In genomic region chr17:19461139-19461538, GRCh38 we compare ENCODE assay signal across 13 cellular contexts. TPM values are rescaled to one million over a fixed set of nuclear protein-coding genes. Genes with fewer than 3 reads are reported as not detected.
DNase-seq lines count a peak whose midpoint lies in the region; ATAC-seq, FAIRE-seq and TF ChIP-seq lines count a peak whose summit lies in the region.
"Had no signal": no experiment of that assay in that cellular context is flagged by ENCODE, and none has a peak within 500 bp of the region (broad histone marks: within the 10 kb centered on the region; RNA-seq: fewer than 3 reads in every experiment).

No MANE protein-coding gene starts in this region.

- CTCF ChIA-PET in HepG2 (lab: Yijun Ruan, JAX; ENCODE audit: low intra/inter-chr PET ratio, low total read pairs), result no interaction called here

- no peaks in the 10 kb centered on the region for H4K20me1 ChIP-seq in HepG2 (ENCODE audit: insufficient read depth, low read length)

- in situ Hi-C loops in G401 (cut with HindIII; ENCODE audit: low sequenced_read_pairs), result no loop called here
- in situ Hi-C loops in HepG2 (cut with HindIII; ENCODE audit: extremely low pct_ligation_motif_present, low pct_unique_long_range_greater_than_20kb), result no loop called here

- H3K4me3 ChIP-seq in dorsolateral prefrontal cortex, result no peak overlapping the region
- no peak overlapping the region for H3K4me3 ChIP-seq in HepG2 (replicated peaks in 1 of 3; ENCODE audit: insufficient read depth in 1 of 3, low read depth in 2 of 3, low read length in 3 of 3)
- H3K4me3 ChIP-seq in gastroesophageal sphincter, result no peak overlapping the region

- H3K4me2 ChIP-seq in HepG2 (ENCODE audit: low read depth, low read length), result no peak overlapping the region

- TF ChIP-seq POLR2A in HepG2 (IDR thresholded peaks at IDR 0.05; ENCODE audit: insufficient read depth in 1 of 2, low read depth in 2 of 2, low read length in 2 of 2) (no peak), gastroesophageal sphincter (IDR thresholded peaks at IDR 0.05) (no peak)

- no peak overlapping the region for H2AFZ ChIP-seq in HepG2 (ENCODE audit: low read length)

- FAIRE-seq in HepG2 (lab: Jason Lieb, UNC), result no peak

- ATAC-seq in HepG2, result no peak
- no peak for ATAC-seq in gastroesophageal sphincter

- H3K79me2 ChIP-seq in HepG2 (ENCODE audit: insufficient read depth, low read length), result no peaks in the 10 kb centered on the region

- intact Hi-C loops in dorsolateral prefrontal cortex (cut with DNase I) (loop anchor here in 1 of 2 donors (5.0 kb wide), 1 partner anchor 46 kb away; no protein-coding TSS in a partner anchor), HepG2 (cut with micrococcal nuclease; ENCODE audit: unreplicated experiment) (no loop called here)

- H3K36me3 ChIP-seq in HepG2 (replicated peaks in 1 of 2; ENCODE audit: control insufficient read depth in 1 of 2, insufficient read depth in 2 of 2, low read length in 2 of 2) (no peaks in the 10 kb centered on the region), gastroesophageal sphincter (no peaks in the 10 kb centered on the region)
- H3K36me3 ChIP-seq: brain microvascular endothelial cell had no signal

- DNase-seq in G401 (ENCODE audit: low spot score) (peak; percentile 25), NCI-H1436 (lab: John Stamatoyannopoulos, UW) (peak; percentile 84), dorsolateral prefrontal cortex (peak in 1 of 10 donors; percentile 22), putamen (ENCODE audit: low spot score) (peak; percentile 70), HepG2 (ENCODE audit: low spot score) (no peak), NCI-H2029 treated with DMSO at 0.1 percent for 48 hours (lab: John Stamatoyannopoulos, UW) (no peak)
- DNase-seq in activated T-cell treated with anti-CD3 and anti-CD28 coated beads, Interleukin-2, amount 50 U/mL, for 48 hours, result no peak
- DNase-seq: brain microvascular endothelial cell; mammary epithelial cell; stimulated activated naive CD4-positive, alpha-beta T cell treated with Interleukin-2 at 50 U/mL for 16 hours; SW 1271 had no signal

- TF ChIP-seq CTCF in dorsolateral prefrontal cortex (IDR thresholded peaks at IDR 0.05 in 54 of 56, conservative IDR thresholded peaks at IDR 0.05 in 2 of 56; ENCODE audit: low read depth in 1 of 56, partially characterized antibody in 56 of 56) (peak in 1 of 56 donors; percentile 5), HepG2 (CRISPR knock-in tag; IDR thresholded peaks at IDR 0.05) (no peak), gastroesophageal sphincter (IDR thresholded peaks at IDR 0.05) (no peak)

- H3K27ac ChIP-seq in dorsolateral prefrontal cortex (peak overlapping the region in 58 of 59 donors; percentile 41 to 92 (median 83)), HepG2 (ENCODE audit: extremely low read length, insufficient read depth, low read length) (no peak overlapping the region), gastroesophageal sphincter (peak overlapping the region in 1 of 4 donors; percentile 1)
- H3K27ac ChIP-seq: brain microvascular endothelial cell, C4-2B had no signal

- H3K9ac ChIP-seq in HepG2 (ENCODE audit: insufficient read depth, low read depth, low read length), result no peak overlapping the region

- TF ChIP-seq RAD21 in HepG2 (CRISPR knock-in tag; IDR thresholded peaks at IDR 0.05), result no peak

- POLR2A ChIA-PET in HepG2 (lab: Yijun Ruan, JAX), result no interaction called here

- H3K4me1 ChIP-seq in HepG2 (ENCODE audit: insufficient read depth, low read length) (no peaks in the 10 kb centered on the region), gastroesophageal sphincter (peaks cover 0 to 54% (median 24%) of the 10 kb centered on the region in 3 donors)

- H3K27me3 ChIP-seq in dorsolateral prefrontal cortex (no peaks in the 10 kb centered on the region), HepG2 (ENCODE audit: control insufficient read depth in 1 of 2, insufficient read depth in 2 of 2, low read length in 2 of 2) (peaks cover 0 to 2% of the 10 kb centered on the region in 2 experiments; a peak in 1 of 5 replicates), gastroesophageal sphincter (no peaks in the 10 kb centered on the region)
- H3K27me3 ChIP-seq: brain microvascular endothelial cell had no signal

- TF ChIP-seq EP300 in HepG2 (IDR thresholded peaks at IDR 0.05; ENCODE audit: low read depth in 2 of 2, low read length in 2 of 2), result no peak
- no peak for TF ChIP-seq EP300 in HepG2 (CRISPR knock-in tag; IDR thresholded peaks at IDR 0.05; ENCODE audit: borderline replicate concordance)
- TF ChIP-seq EP300 in gastroesophageal sphincter (IDR thresholded peaks at IDR 0.05), result no peak

- H3K9me3 ChIP-seq in HepG2 (ENCODE audit: low read length), result no peaks in the 10 kb centered on the region
- H3K9me3 ChIP-seq in gastroesophageal sphincter, result no peaks in the 10 kb centered on the region

- BruUV-seq in HepG2 (replicated peaks; lab: Mats Ljungman, UMichigan), result no TSS peak

TF ChIP-seq in HepG2, 621 proteins besides CTCF, POLR2A, EP300 and RAD21:
- no peak for TF ChIP-seq SP2 (CRISPR knock-in tag; IDR thresholded peaks at IDR 0.05)
- TF ChIP-seq LBX2 (CRISPR knock-in tag; IDR thresholded peaks at IDR 0.05; ENCODE audit: borderline replicate concordance), result no peak
- no peak for TF ChIP-seq PHB2 (IDR thresholded peaks at IDR 0.05; ENCODE audit: partially characterized antibody)

RNA-seq across cellular contexts. Expression of gene RNF112, which starts 50.1 kb away (rescaled TPM):
- total RNA-seq in G401 (2014; rRNA removed; shearing (Covaris generic)), result 0.18 TPM in 1 of 2 replicates, not detected in the other
- total RNA-seq in dorsolateral prefrontal cortex (10 to 100 TPM; 26.1 to 82.1 (median 51.1) TPM), HepG2 (2016; rRNA removed; fragmentation: Illumina TruSeq; extraction: Trizol) (not detected in 2 replicates), gastroesophageal sphincter (1 to 10 TPM; 1.4 to 7.6 (median 2.6) TPM)
- not detected in 2 replicates for total RNA-seq in HepG2 (2016; cell fraction: cytosol; rRNA removed; fragmentation: Illumina TruSeq; extraction: Trizol; ENCODE audit: low read depth)
- total RNA-seq in HepG2 (2016; cell fraction: insoluble cytoplasmic fraction; rRNA removed; fragmentation: Illumina TruSeq; extraction: Trizol), result not detected in 2 replicates
- not detected in 2 replicates for total RNA-seq in HepG2 (2016; cell fraction: membrane; rRNA removed; fragmentation: Illumina TruSeq; extraction: Trizol)
- total RNA-seq in HepG2 (2016; cell fraction: nucleus; rRNA removed; fragmentation: Illumina TruSeq; extraction: Trizol), result not detected in 2 replicates
- polyA plus RNA-seq in HepG2 (2011; rRNA removed), result 0.01 and 0.05 TPM in 2 replicates
- 0.01 TPM in 1 of 2 replicates, not detected in the other for polyA plus RNA-seq in HepG2 (2011; cell fraction: cytosol; rRNA removed)
- polyA plus RNA-seq in HepG2 (2011; cell fraction: nucleus; rRNA removed), result 0.73 and 0.85 TPM in 2 replicates
- 0.27 and 0.52 TPM in 2 replicates for polyA plus RNA-seq in HepG2 (2012)
- polyA plus RNA-seq in HepG2 (2016; cell fraction: cytosol; fragmentation: Illumina TruSeq; extraction: Trizol; ENCODE audit: low read depth), result not detected in 2 replicates
- not detected in 2 replicates for polyA plus RNA-seq in HepG2 (2016; cell fraction: insoluble cytoplasmic fraction; fragmentation: Illumina TruSeq; extraction: Trizol; ENCODE audit: low read depth)
- polyA plus RNA-seq in HepG2 (2016; cell fraction: membrane; fragmentation: Illumina TruSeq; extraction: Trizol; ENCODE audit: low read depth), result not detected in 2 replicates
- polyA plus RNA-seq in HepG2 (2016; cell fraction: nucleus; fragmentation: Illumina TruSeq; extraction: Trizol; ENCODE audit: insufficient read depth, low read depth), result not detected in 2 replicates
- 0.14 TPM in 1 of 2 replicates, not detected in the other for polyA minus RNA-seq in HepG2 (2011; rRNA and poly(A)+ RNA removed; ENCODE audit: low replicate concordance)
- not detected in 2 replicates for polyA minus RNA-seq in HepG2 (2011; cell fraction: cytosol; rRNA and poly(A)+ RNA removed)
- 0.13 TPM in 1 of 2 replicates, not detected in the other for polyA minus RNA-seq in HepG2 (2011; cell fraction: nucleus; rRNA and poly(A)+ RNA removed)
- total RNA-seq: mammary epithelial cell had no signal
- polyA plus RNA-seq: mammary epithelial cell had no signal

Comparison
In these comparisons a context has a peak if more than half of its experiments do, and no peak if none do; other contexts are left out.
1. DNase-seq: peak in G401 (single experiment), NCI-H1436 (single experiment) and putamen (single experiment); none in HepG2 (single experiment), activated T-cell treated with anti-CD3 and anti-CD28 coated beads, Interleukin-2, amount 50 U/mL, for 48 hours (0 of 2) and NCI-H2029 treated with DMSO at 0.1 percent for 48 hours (single experiment).